ENCODE assay signal across 1 cellular context in genomic region chr16:68367034-68367433, GRCh38.
TF ChIP-seq lines count a peak whose summit lies in the region.

No MANE protein-coding gene starts in this region.

TF ChIP-seq in endothelial cell of umbilical vein, 7 proteins besides CTCF, POLR2A, EP300 and RAD21 (continued from another document):
- TF ChIP-seq JUN (IDR thresholded peaks at IDR 0.05; ENCODE audit: borderline replicate concordance, insufficient read depth, insufficient read length, low read depth): no peak
- no peak for TF ChIP-seq POLR2AphosphoS5 (IDR thresholded peaks at IDR 0.05; ENCODE audit: insufficient read depth, low read depth, low read length)
- TF ChIP-seq MAX (IDR thresholded peaks at IDR 0.05; ENCODE audit: insufficient read depth, insufficient read length): no peak
